1 cellular context compared by ENCODE assay signal in genomic region chr15:27086146-27086545, GRCh38.
TF ChIP-seq lines count a peak whose summit lies in the region.

No MANE protein-coding gene starts in this region.

TF ChIP-seq in H1, 55 proteins besides CTCF, POLR2A, EP300 and RAD21:
- TF ChIP-seq SIX5 (IDR thresholded peaks at IDR 0.05; ENCODE audit: low read depth, low read length) (no peak), ASH2L (IDR thresholded peaks at IDR 0.05; ENCODE audit: low read length) (no peak), SP1 (IDR thresholded peaks at IDR 0.05; ENCODE audit: low read depth, low read length) (no peak), SP4 (IDR thresholded peaks at IDR 0.05; ENCODE audit: low read length) (no peak)
